In the genomic region with DNA sequence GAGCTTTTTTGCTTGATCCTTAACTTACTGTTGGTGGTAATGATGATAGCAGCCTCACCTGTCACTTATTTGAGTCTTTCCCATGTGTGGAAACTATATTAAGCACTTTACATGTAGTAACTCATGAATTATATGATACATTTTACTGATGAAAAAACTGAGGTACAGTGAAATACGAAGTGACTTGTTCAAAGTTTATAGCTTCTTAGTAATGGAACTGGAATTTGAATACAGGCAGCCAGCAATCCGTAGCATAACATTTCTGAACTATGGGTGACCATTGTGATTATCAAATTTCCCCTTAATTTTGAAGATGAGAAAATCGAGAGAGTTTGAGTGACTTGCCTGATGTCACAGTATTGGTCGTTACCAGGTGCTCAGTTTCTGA, we compare ENCODE assay signal across 15 cellular contexts.
"Had no signal": no experiment of that assay in that cellular context is flagged by ENCODE, and none has a peak within 500 bp of the region (broad histone marks: within the 10 kb centered on the region; RNA-seq: fewer than 3 reads in every experiment).

No MANE protein-coding gene starts in this region.

- H3K27me3 ChIP-seq: thyroid gland had no signal

- H3K27ac Mint-ChIP-seq: activated naive CD8-positive, alpha-beta T cell; activated T-helper 2 cell treated with anti-CD3 and anti-CD28 coated beads, Interferon-gamma antibody, Interleukin-2, Interleukin-4, amounts not matched to agents 10 μg/mL and 5 μg/mL and 100 μg/mL, durations not matched to agents 14 hours and 24 hours and 36 hours; endodermal cell; memory B cell; WTC11 had no signal

- H3K27me3 Mint-ChIP-seq: activated naive CD8-positive, alpha-beta T cell; memory B cell had no signal

- H3K4me3 ChIP-seq: mucosa of descending colon, thyroid gland had no signal

- H3K36me3 Mint-ChIP-seq: WTC11 had no signal

- H3K9me3 Mint-ChIP-seq: activated T-helper 2 cell treated with anti-CD3 and anti-CD28 coated beads, Interferon-gamma antibody, Interleukin-2, Interleukin-4, amounts not matched to agents 10 μg/mL and 5 μg/mL and 100 μg/mL, durations not matched to agents 14 hours and 24 hours and 36 hours; memory B cell had no signal

- H3K4me3 Mint-ChIP-seq: activated naive CD8-positive, alpha-beta T cell; endodermal cell; memory B cell; WTC11 had no signal

- H3K9me3 ChIP-seq: mucosa of descending colon, thyroid gland had no signal

- H3K36me3 ChIP-seq: thyroid gland had no signal

- DNase-seq: activated naive CD4-positive, alpha-beta T cell; activated T-cell treated with anti-CD3 and anti-CD28 coated beads, Interleukin-2, amount 50 U/mL, for 1 hour; cerebellar nuclear complex; cortex of kidney; endodermal cell; mucosa of descending colon; stimulated activated CD4-positive, alpha-beta T cell treated with anti-CD3 and anti-CD28 coated beads, Interleukin-12 subunit alpha, Interleukin-12 subunit beta, amount 100 ng/mL, for 4 hours; stimulated activated CD4-positive, alpha-beta T cell treated with anti-CD3 and anti-CD28 coated beads, Interleukin-4, amount 100 ng/mL, for 4 hours; stimulated activated naive CD8-positive, alpha-beta T cell treated with anti-CD3 and anti-CD28 coated beads, Interleukin-15, Interleukin-2, amounts not matched to agents 100 U/mL and 50 U/mL, for 24 hours; T1000 had no signal
